In genomic region chr10:132398566-132398991, GRCh38 we compare ENCODE assay signal across 8 cellular contexts. TPM values are rescaled to one million over a fixed set of nuclear protein-coding genes. Genes with fewer than 3 reads are reported as not detected.
DNase-seq lines count a peak whose midpoint lies in the region; ATAC-seq, FAIRE-seq and TF ChIP-seq lines count a peak whose summit lies in the region.

No MANE protein-coding gene starts in this region.

- peaks cover 11% of the 10 kb centered on the region for H3K4me1 ChIP-seq in keratinocyte (ENCODE audit: control insufficient read depth, extremely low read depth, insufficient read depth, low read length)

- H3K79me2 ChIP-seq in keratinocyte (ENCODE audit: control insufficient read depth, insufficient read depth, low read length), result peaks cover 35% of the 10 kb centered on the region

- H3K27me3 Mint-ChIP-seq in T-helper 1 cell treated with Interleukin-12 subunit alpha and Interleukin-12 subunit beta and Interleukin-4 antibody, amounts not matched to agents 30 μg/mL and 1 μg/mL, for 36 hours (ENCODE audit: low read depth), result no peaks in the 10 kb centered on the region
- H3K27me3 Mint-ChIP-seq in WTC11 (ENCODE audit: low read depth), result peaks cover 4% of the 10 kb centered on the region; the same call in 1 of the 2 replicates
- no peaks in the 10 kb centered on the region for H3K27me3 Mint-ChIP-seq in stimulated activated memory B cell treated with anti-CD40 and anti-IgM and Interleukin-4, amounts not matched to agents 10 μg/mL and 1 μg/mL and 100 μg/mL, for 72 hours

- peaks cover 0 to 4% of the 10 kb centered on the region in 2 experiments for H3K36me3 ChIP-seq in keratinocyte (ENCODE audit: control insufficient read depth in 2 of 2, extremely low read depth in 1 of 2, insufficient read depth in 2 of 2, low read length in 2 of 2)

- DNase-seq in T-helper 1 cell, result no peak
- DNase-seq in WTC11 (ENCODE audit: low spot score), result no peak
- DNase-seq in keratinocyte (ENCODE audit: low read depth, low spot score), result no peak
- DNase-seq in DMS53 treated with DMSO at 0.1 percent for 48 hours (lab: John Stamatoyannopoulos, UW; ENCODE audit: unreplicated experiment), result no peak
- no peak for DNase-seq in ureter (ENCODE audit: low spot score)
- DNase-seq in GOT3 (lab: John Stamatoyannopoulos, UW), result no peak

- TF ChIP-seq CTCF in WTC11 (IDR thresholded peaks at IDR 0.05) (no peak), keratinocyte (optimal IDR thresholded peaks at IDR 0.05 in 1 of 3, IDR thresholded peaks at IDR 0.05 in 1 of 3, conservative IDR thresholded peaks at IDR 0.05 in 1 of 3; ENCODE audit: extremely low read depth in 1 of 3, insufficient read depth in 2 of 3, low read length in 3 of 3) (no peak)

- H3K27me3 ChIP-seq in keratinocyte (ENCODE audit: control insufficient read depth, extremely low read depth, insufficient read depth, low read length), result no peaks in the 10 kb centered on the region

- peak overlapping the region; percentile 61 for H3K27ac ChIP-seq in keratinocyte (ENCODE audit: control insufficient read depth, insufficient read depth, low read length)

- H3K4me3 Mint-ChIP-seq in T-helper 1 cell treated with Interleukin-12 subunit alpha and Interleukin-12 subunit beta and Interleukin-4 antibody, amounts not matched to agents 30 μg/mL and 1 μg/mL, for 36 hours, result peak overlapping the region; percentile 86
- peak overlapping the region; percentile 18; the same call in 1 of the 2 replicates for H3K4me3 Mint-ChIP-seq in WTC11
- peak overlapping the region; percentile 91 for H3K4me3 Mint-ChIP-seq in stimulated activated memory B cell treated with anti-CD40 and anti-IgM and Interleukin-4, amounts not matched to agents 10 μg/mL and 1 μg/mL and 100 μg/mL, for 72 hours

- CTCF ChIA-PET in WTC11 (lab: Charles Lee), result interaction anchor here (0.7 to 2.4 kb wide), 3 partner anchors 11 to 38 kb away, joined by 3 to 9 read pairs (median 6); no protein-coding TSS in a partner anchor

- no peaks in the 10 kb centered on the region for H3K9me3 Mint-ChIP-seq in T-helper 1 cell treated with Interleukin-12 subunit alpha and Interleukin-12 subunit beta and Interleukin-4 antibody, amounts not matched to agents 30 μg/mL and 1 μg/mL, for 36 hours
- no peaks in the 10 kb centered on the region for H3K9me3 Mint-ChIP-seq in WTC11
- no peaks in the 10 kb centered on the region for H3K9me3 Mint-ChIP-seq in stimulated activated memory B cell treated with anti-CD40 and anti-IgM and Interleukin-4, amounts not matched to agents 10 μg/mL and 1 μg/mL and 100 μg/mL, for 72 hours

- H3K4me1 Mint-ChIP-seq in T-helper 1 cell treated with Interleukin-12 subunit alpha and Interleukin-12 subunit beta and Interleukin-4 antibody, amounts not matched to agents 30 μg/mL and 1 μg/mL, for 36 hours (ENCODE audit: low read depth), result peaks cover 3% of the 10 kb centered on the region
- peaks cover 20% of the 10 kb centered on the region for H3K4me1 Mint-ChIP-seq in WTC11
- peaks cover 78% of the 10 kb centered on the region for H3K4me1 Mint-ChIP-seq in stimulated activated memory B cell treated with anti-CD40 and anti-IgM and Interleukin-4, amounts not matched to agents 10 μg/mL and 1 μg/mL and 100 μg/mL, for 72 hours

- no peak overlapping the region for H3K27ac Mint-ChIP-seq in T-helper 1 cell treated with Interleukin-12 subunit alpha and Interleukin-12 subunit beta and Interleukin-4 antibody, amounts not matched to agents 30 μg/mL and 1 μg/mL, for 36 hours
- H3K27ac Mint-ChIP-seq in WTC11, result no peak overlapping the region
- H3K27ac Mint-ChIP-seq in stimulated activated memory B cell treated with anti-CD40 and anti-IgM and Interleukin-4, amounts not matched to agents 10 μg/mL and 1 μg/mL and 100 μg/mL, for 72 hours, result peak overlapping the region; percentile 83

- peak overlapping the region; percentile 90 for H3K4me2 ChIP-seq in keratinocyte (ENCODE audit: control insufficient read depth, extremely low read depth, insufficient read depth, low read depth, low read length)

- H3K9ac ChIP-seq in keratinocyte (ENCODE audit: control insufficient read depth, extremely low read depth, insufficient read depth, low read length), result peak overlapping the region; percentile 84

- H4K20me1 ChIP-seq in keratinocyte (ENCODE audit: control insufficient read depth, extremely low read depth, insufficient read depth, low read length), result peaks cover 3% of the 10 kb centered on the region

- peak overlapping the region; percentile 40 to 80 (median 73) for H3K4me3 ChIP-seq in keratinocyte (ENCODE audit: control insufficient read depth in 2 of 3, extremely low read depth in 1 of 3, insufficient read depth in 2 of 3, low read depth in 1 of 3, low read length in 3 of 3)

- ATAC-seq in WTC11, result no peak
- ATAC-seq in stimulated activated memory B cell treated with anti-CD40 and anti-IgM and Interleukin-4, amounts not matched to agents 10 μg/mL and 1 μg/mL and 100 μg/mL, for 72 hours, result no peak

- dilution Hi-C loops in keratinocyte (cut with MboI; ENCODE audit: extremely low pct_ligation_motif_present, low sequenced_read_pairs), result no loop called here

- no peaks in the 10 kb centered on the region for H3K9me1 ChIP-seq in keratinocyte (ENCODE audit: control insufficient read depth, extremely low read depth, insufficient read depth, low read length)

- FAIRE-seq in keratinocyte (lab: Jason Lieb, UNC), result no peak

- H3K36me3 Mint-ChIP-seq in T-helper 1 cell treated with Interleukin-12 subunit alpha and Interleukin-12 subunit beta and Interleukin-4 antibody, amounts not matched to agents 30 μg/mL and 1 μg/mL, for 36 hours (ENCODE audit: low read depth), result no peaks in the 10 kb centered on the region
- H3K36me3 Mint-ChIP-seq in WTC11, result no peaks in the 10 kb centered on the region
- H3K36me3 Mint-ChIP-seq in stimulated activated memory B cell treated with anti-CD40 and anti-IgM and Interleukin-4, amounts not matched to agents 10 μg/mL and 1 μg/mL and 100 μg/mL, for 72 hours, result no peaks in the 10 kb centered on the region

- H3K9me3 ChIP-seq in keratinocyte (ENCODE audit: control insufficient read depth, low read depth, low read length), result no peaks in the 10 kb centered on the region

- no peak overlapping the region for H2AFZ ChIP-seq in keratinocyte (ENCODE audit: control insufficient read depth, low read length)

- POLR2A ChIA-PET in WTC11 (lab: Charles Lee), result interaction anchor here (1.1 kb wide), 1 partner anchor 11 kb away, joined by 5 read pairs; no protein-coding TSS in a partner anchor

TF ChIP-seq in WTC11, 78 proteins besides CTCF, POLR2A, EP300 and RAD21:
- TF ChIP-seq, protein P1, sequence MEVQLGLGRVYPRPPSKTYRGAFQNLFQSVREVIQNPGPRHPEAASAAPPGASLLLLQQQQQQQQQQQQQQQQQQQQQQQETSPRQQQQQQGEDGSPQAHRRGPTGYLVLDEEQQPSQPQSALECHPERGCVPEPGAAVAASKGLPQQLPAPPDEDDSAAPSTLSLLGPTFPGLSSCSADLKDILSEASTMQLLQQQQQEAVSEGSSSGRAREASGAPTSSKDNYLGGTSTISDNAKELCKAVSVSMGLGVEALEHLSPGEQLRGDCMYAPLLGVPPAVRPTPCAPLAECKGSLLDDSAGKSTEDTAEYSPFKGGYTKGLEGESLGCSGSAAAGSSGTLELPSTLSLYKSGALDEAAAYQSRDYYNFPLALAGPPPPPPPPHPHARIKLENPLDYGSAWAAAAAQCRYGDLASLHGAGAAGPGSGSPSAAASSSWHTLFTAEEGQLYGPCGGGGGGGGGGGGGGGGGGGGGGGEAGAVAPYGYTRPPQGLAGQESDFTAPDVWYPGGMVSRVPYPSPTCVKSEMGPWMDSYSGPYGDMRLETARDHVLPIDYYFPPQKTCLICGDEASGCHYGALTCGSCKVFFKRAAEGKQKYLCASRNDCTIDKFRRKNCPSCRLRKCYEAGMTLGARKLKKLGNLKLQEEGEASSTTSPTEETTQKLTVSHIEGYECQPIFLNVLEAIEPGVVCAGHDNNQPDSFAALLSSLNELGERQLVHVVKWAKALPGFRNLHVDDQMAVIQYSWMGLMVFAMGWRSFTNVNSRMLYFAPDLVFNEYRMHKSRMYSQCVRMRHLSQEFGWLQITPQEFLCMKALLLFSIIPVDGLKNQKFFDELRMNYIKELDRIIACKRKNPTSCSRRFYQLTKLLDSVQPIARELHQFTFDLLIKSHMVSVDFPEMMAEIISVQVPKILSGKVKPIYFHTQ (CRISPR knock-in tag; IDR thresholded peaks at IDR 0.05), result no peak
- TF ChIP-seq FOXJ3 (CRISPR knock-in tag; IDR thresholded peaks at IDR 0.05; ENCODE audit: borderline replicate concordance), result no peak
- no peak for TF ChIP-seq SMAD4 (CRISPR knock-in tag; IDR thresholded peaks at IDR 0.05)
- no peak for TF ChIP-seq MXD4 (CRISPR knock-in tag; IDR thresholded peaks at IDR 0.05; ENCODE audit: borderline replicate concordance)
- TF ChIP-seq TEAD4 (CRISPR knock-in tag; IDR thresholded peaks at IDR 0.05), result no peak
- no peak for TF ChIP-seq OVOL2 (CRISPR knock-in tag; IDR thresholded peaks at IDR 0.05; ENCODE audit: borderline replicate concordance)
- no peak for TF ChIP-seq PREB (CRISPR knock-in tag; IDR thresholded peaks at IDR 0.05; ENCODE audit: borderline replicate concordance)
- no peak for TF ChIP-seq FOXP1 (CRISPR knock-in tag; IDR thresholded peaks at IDR 0.05; ENCODE audit: borderline replicate concordance)
TF ChIP-seq in WTC11: peak in this region for 0.

RNA-seq across cellular contexts. Expression of gene PWWP2B, which starts 1.6 kb away (rescaled TPM):
- total RNA-seq in WTC11 (2021) (12.2 to 14.1 TPM (median 13.6 TPM) in 3 replicates), ureter (46.0 TPM)
- polyA plus RNA-seq in keratinocyte, result 3.1 to 6.5 TPM (median 3.8 TPM) in 3 replicates
- polyA plus RNA-seq in keratinocyte (2011; ENCODE audit: low read depth), result 4.3 TPM
- polyA plus RNA-seq in keratinocyte (2011; cell fraction: cytosol; rRNA removed), result 2.2 and 5.8 TPM in 2 replicates
- polyA plus RNA-seq in keratinocyte (2011; cell fraction: nucleus; rRNA removed), result 6.3 and 9.1 TPM in 2 replicates
- 8.8 and 10.9 TPM in 2 replicates for polyA plus RNA-seq in keratinocyte (2012; ENCODE audit: low replicate concordance)
- polyA minus RNA-seq in keratinocyte, result 1.8 to 2.5 TPM (median 2.1 TPM) in 3 replicates
- polyA minus RNA-seq in keratinocyte (2011; cell fraction: cytosol; rRNA and poly(A)+ RNA removed), result 20.3 TPM
- 7.9 and 10.7 TPM in 2 replicates for polyA minus RNA-seq in keratinocyte (2011; cell fraction: nucleus; rRNA and poly(A)+ RNA removed)

Comparison
In these comparisons a context has a peak if more than half of its experiments do, and no peak if none do; other contexts are left out.
1. H3K4me3 Mint-ChIP-seq: peak in every context shown above with its lines; median percentile 91 in stimulated activated memory B cell treated with anti-CD40 and anti-IgM and Interleukin-4, amounts not matched to agents 10 μg/mL and 1 μg/mL and 100 μg/mL, for 72 hours; 86 in T-helper 1 cell treated with Interleukin-12 subunit alpha and Interleukin-12 subunit beta and Interleukin-4 antibody, amounts not matched to agents 30 μg/mL and 1 μg/mL, for 36 hours; 18 in WTC11.